31 cellular contexts compared by ENCODE assay signal in the genomic region with DNA sequence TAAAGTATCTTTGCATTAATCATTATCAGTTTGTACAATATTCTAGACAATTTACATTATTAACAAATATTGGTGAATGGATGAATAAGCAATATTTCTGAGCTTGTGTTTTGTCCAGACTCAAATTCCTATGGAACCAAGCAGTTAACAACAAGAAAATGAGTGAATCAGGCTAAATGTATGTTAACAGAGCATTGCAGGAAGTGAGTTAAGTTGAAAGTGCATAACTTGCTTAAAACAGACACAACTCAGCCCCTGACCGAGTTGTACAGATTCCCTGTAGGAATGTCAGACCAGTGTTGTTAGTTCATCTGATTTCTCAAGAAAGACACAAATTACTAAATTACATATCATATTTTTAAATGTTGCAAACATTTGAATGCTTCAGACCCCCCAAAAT.
DNase-seq lines count a peak whose midpoint lies in the region; ATAC-seq, FAIRE-seq and TF ChIP-seq lines count a peak whose summit lies in the region.
"Had no signal": no experiment of that assay in that cellular context is flagged by ENCODE, and none has a peak within 500 bp of the region (broad histone marks: within the 10 kb centered on the region; RNA-seq: fewer than 3 reads in every experiment).

No MANE protein-coding gene starts in this region.

- H3K9me3 ChIP-seq in tibial artery, result no peaks in the 10 kb centered on the region
- H3K9me3 ChIP-seq: A549, BE2C, HAP-1 had no signal

- H3K27ac ChIP-seq in tibial artery, result no peak overlapping the region
- H3K27ac ChIP-seq: A549 had no signal

- DNase-seq in GM19239 (ENCODE audit: insufficient read length, low spot score) (no peak), amniotic stem cell (lab: John Stamatoyannopoulos, UW) (peak; percentile 12), fibroblast of peridontal ligament (ENCODE audit: extremely low read depth) (peak; percentile 37), skeletal muscle cell (ENCODE audit: low read depth) (peak; percentile 48), AML-193 (lab: John Stamatoyannopoulos, UW) (no peak), tibial artery (no peak), NCI-H510A treated with DMSO at 0.1 percent for 48 hours (lab: John Stamatoyannopoulos, UW) (no peak)
- DNase-seq: activated CD4-positive, alpha-beta T cell treated with anti-CD3 and anti-CD28 coated beads for 1 hour; activated CD8-positive, alpha-beta T cell treated with anti-CD3 and anti-CD28 coated beads, Interleukin-2, amount 10 ng/mL, durations not matched to agents 7 days and 5 days; aorta; BE2C; caudate nucleus; cortex of kidney; DMS153; effector memory CD8-positive, alpha-beta T cell; erythroblast; immature natural killer cell; mammary epithelial cell; MM.1S; NCI-H1417; NCI-H2081; NCI-H69; SHP77; T-helper 2 cell had no signal

- no peak for ATAC-seq in HG02885 (IDR thresholded peaks at IDR 0.05; ENCODE audit: poor library complexity, unreplicated experiment)
- ATAC-seq: A549; activated CD8-positive, alpha-beta T cell treated with anti-CD3 and anti-CD28 coated beads, Interleukin-2, amount 10 ng/mL, durations not matched to agents 7 days and 5 days; activated naive CD4-positive, alpha-beta T cell treated with anti-CD3 and anti-CD28 coated beads, Interleukin-2, amount 50 U/mL, for 72 hours; effector memory CD8-positive, alpha-beta T cell; Panc1; stimulated activated memory B cell treated with anti-CD40 and anti-IgM and Interleukin-4, amounts not matched to agents 10 μg/mL and 1 μg/mL and 100 μg/mL, for 72 hours had no signal

- no peak for TF ChIP-seq CTCF in tibial artery (IDR thresholded peaks at IDR 0.05)

- no peak overlapping the region for H3K4me3 ChIP-seq in skeletal muscle cell (ENCODE audit: low read depth, low read length)
- no peak overlapping the region for H3K4me3 ChIP-seq in tibial artery
- H3K4me3 ChIP-seq: A549, HAP-1 had no signal

- no peaks in the 10 kb centered on the region for H3K4me1 ChIP-seq in tibial artery
- H3K4me1 ChIP-seq: A549, BE2C, HAP-1 had no signal

- H3K36me3 ChIP-seq in tibial artery, result no peaks in the 10 kb centered on the region
- H3K36me3 ChIP-seq: BE2C, HAP-1 had no signal

- peak; percentile 21 for FAIRE-seq in GM19239 (lab: Jason Lieb, UNC)
- FAIRE-seq: A549, GM12891 had no signal

- intact Hi-C loops in tibial artery (cut with DNase I; ENCODE audit: low total_unique reads), result no loop called here

- no peaks in the 10 kb centered on the region for H3K27me3 ChIP-seq in tibial artery
- H3K27me3 ChIP-seq: BE2C had no signal

Comparison
In these comparisons a context has a peak if more than half of its experiments do, and no peak if none do; other contexts are left out.
1. DNase-seq: peak in amniotic stem cell (single experiment), fibroblast of peridontal ligament (single experiment) and skeletal muscle cell (single experiment); none in GM19239 (single experiment), AML-193 (0 of 2), tibial artery (0 of 2) and NCI-H510A treated with DMSO at 0.1 percent for 48 hours (single experiment).